In the genomic region with DNA sequence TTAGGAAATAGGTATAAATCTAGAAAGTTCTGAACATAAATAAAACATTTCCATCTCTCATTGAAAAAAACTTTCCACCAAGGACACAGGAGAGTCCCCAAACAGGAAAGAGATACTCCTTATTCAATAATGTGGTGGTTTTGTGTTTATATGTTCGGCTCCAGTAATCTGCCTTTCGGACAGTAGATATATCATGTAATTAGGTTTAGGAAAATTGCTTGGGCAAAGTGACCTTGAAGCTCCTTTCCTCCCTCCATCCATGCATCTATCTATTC, we compare ENCODE assay signal across 34 cellular contexts.
"Had no signal": no experiment of that assay in that cellular context is flagged by ENCODE, and none has a peak within 500 bp of the region (broad histone marks: within the 10 kb centered on the region; RNA-seq: fewer than 3 reads in every experiment).

No MANE protein-coding gene starts in this region.

- DNase-seq: Karpas-422, Kasumi-1, MG63, MM.1S, MV-4-11, NCI-H1048, NCI-H1092, NCI-H1092 treated with DMSO at 0.1 percent for 48 hours, NCI-H1105, NCI-H1105 treated with DMSO at 0.1 percent for 48 hours, NCI-H1417, NCI-H1417 treated with DMSO at 0.1 percent for 48 hours, NCI-H1436, NCI-H1436 treated with DMSO at 0.1 percent for 48 hours, NCI-H146, NCI-H1694, NCI-H1694 treated with DMSO at 0.1 percent for 48 hours, NCI-H187, NCI-H187 treated with DMSO at 0.1 percent for 48 hours, NCI-H1930, NCI-H2029, NCI-H2029 treated with DMSO at 0.1 percent for 48 hours, NCI-H2081, NCI-H2081 treated with DMSO at 0.1 percent for 48 hours, NCI-H2107, NCI-H2171, NCI-H2171 treated with DMSO at 0.1 percent for 48 hours, NCI-H2227 treated with DMSO at 0.1 percent for 48 hours, NCI-H226, NCI-H345, NCI-H446, NCI-H446 treated with DMSO at 0.1 percent for 48 hours, NCI-H510A, NCI-H510A treated with DMSO at 0.1 percent for 48 hours had no signal
